In genomic region chr9:129500166-129500862, GRCh38 we compare ENCODE assay signal across 2 cellular contexts.
TF ChIP-seq lines count a peak whose summit lies in the region.

No MANE protein-coding gene starts in this region.

TF ChIP-seq in SK-N-SH, 30 proteins besides CTCF, POLR2A, EP300 and RAD21 (continued from another document):
- TF ChIP-seq MAX (IDR thresholded peaks at IDR 0.05; ENCODE audit: low read depth) (no peak), SIN3A (IDR thresholded peaks at IDR 0.05; ENCODE audit: borderline replicate concordance, low read depth, low read length) (no peak), GATA2 (CRISPR knock-in tag; IDR thresholded peaks at IDR 0.05) (no peak), REST (IDR thresholded peaks at IDR 0.05; ENCODE audit: low read depth, low read length) (no peak), RFX5 (IDR thresholded peaks at IDR 0.05; ENCODE audit: low read length) (no peak), RXRA (IDR thresholded peaks at IDR 0.05; ENCODE audit: borderline replicate concordance, low read depth) (no peak), ELF1 (IDR thresholded peaks at IDR 0.05) (no peak), FOXJ3 (CRISPR knock-in tag; IDR thresholded peaks at IDR 0.05) (no peak), IRF3 (IDR thresholded peaks at IDR 0.05; ENCODE audit: low read depth, low read length) (no peak), FOSL2 (IDR thresholded peaks at IDR 0.05; ENCODE audit: borderline replicate concordance, low read depth) (no peak), USF2 (IDR thresholded peaks at IDR 0.05; ENCODE audit: borderline replicate concordance, low read depth, low read length) (no peak)

TF ChIP-seq in SK-N-SH treated with all-trans-retinoic acid at 6 μM for 48 hours, 23 proteins besides CTCF, POLR2A, EP300 and RAD21 (continued from another document):
- no peak for TF ChIP-seq ARNTL (CRISPR knock-in tag; IDR thresholded peaks at IDR 0.05; ENCODE audit: borderline replicate concordance, low read depth)
- no peak for TF ChIP-seq GLIS3 (CRISPR knock-in tag; IDR thresholded peaks at IDR 0.05)
- no peak for TF ChIP-seq TCF4 (CRISPR knock-in tag; IDR thresholded peaks at IDR 0.05; ENCODE audit: borderline replicate concordance)
- TF ChIP-seq CREB5 (CRISPR knock-in tag; IDR thresholded peaks at IDR 0.05; ENCODE audit: low read depth): no peak
- TF ChIP-seq CSRNP3 (CRISPR knock-in tag; IDR thresholded peaks at IDR 0.05): no peak
- no peak for TF ChIP-seq TSHZ2 (CRISPR knock-in tag; IDR thresholded peaks at IDR 0.05)
- TF ChIP-seq ESRRG (CRISPR knock-in tag; IDR thresholded peaks at IDR 0.05): no peak
- TF ChIP-seq ZNF8 (CRISPR knock-in tag; IDR thresholded peaks at IDR 0.05): no peak
- TF ChIP-seq ZNF70 (CRISPR knock-in tag; IDR thresholded peaks at IDR 0.05): no peak
- TF ChIP-seq SNAI2 (CRISPR knock-in tag; IDR thresholded peaks at IDR 0.05): no peak
- no peak for TF ChIP-seq TOX (CRISPR knock-in tag; IDR thresholded peaks at IDR 0.05; ENCODE audit: borderline replicate concordance)
- TF ChIP-seq BACH2 (CRISPR knock-in tag; IDR thresholded peaks at IDR 0.05; ENCODE audit: borderline replicate concordance): no peak
- no peak for TF ChIP-seq ISL1 (CRISPR knock-in tag; IDR thresholded peaks at IDR 0.05)
- no peak for TF ChIP-seq CSDC2 (CRISPR knock-in tag; IDR thresholded peaks at IDR 0.05)
- TF ChIP-seq ZC3H10 (CRISPR knock-in tag; IDR thresholded peaks at IDR 0.05): no peak
TF ChIP-seq in SK-N-SH treated with all-trans-retinoic acid at 6 μM for 48 hours: peak in this region for 0.
